ENCODE assay signal across 9 cellular contexts in genomic region chrX:40570346-40571093, GRCh38. TPM values are rescaled to one million over a fixed set of nuclear protein-coding genes. Genes with fewer than 3 reads are reported as not detected.
DNase-seq lines count a peak whose midpoint lies in the region; ATAC-seq and TF ChIP-seq lines count a peak whose summit lies in the region.
"Had no signal": no experiment of that assay in that cellular context is flagged by ENCODE, and none has a peak within 500 bp of the region (broad histone marks: within the 10 kb centered on the region; RNA-seq: fewer than 3 reads in every experiment).

No MANE protein-coding gene starts in this region.

- H3K27ac ChIP-seq in parathyroid adenoma (peak overlapping the region; percentile 56), left ventricle myocardium inferior (replicated peaks) (no peak overlapping the region)

- no peak for TF ChIP-seq CTCF in parathyroid adenoma (IDR thresholded peaks at IDR 0.05)
- no peak for TF ChIP-seq CTCF in left ventricle myocardium inferior (IDR thresholded peaks at IDR 0.05; ENCODE audit: borderline replicate concordance)

- ATAC-seq in GM18505 (IDR thresholded peaks at IDR 0.05; ENCODE audit: unreplicated experiment) (no peak), HG02973 (IDR thresholded peaks at IDR 0.05; ENCODE audit: unreplicated experiment) (peak; percentile 73), GM21576 (IDR thresholded peaks at IDR 0.05; ENCODE audit: unreplicated experiment) (no peak)

- no peaks in the 10 kb centered on the region for H3K79me2 ChIP-seq in parathyroid adenoma

- peak; percentile 42 for TF ChIP-seq POLR2A in GM18505 (IDR thresholded peaks at IDR 0.05; ENCODE audit: borderline replicate concordance, extremely low read depth, insufficient read depth, insufficient read length)

- no peaks in the 10 kb centered on the region for H3K9me3 ChIP-seq in parathyroid adenoma (ENCODE audit: control insufficient read depth, low read length)
- H3K9me3 ChIP-seq in left ventricle myocardium inferior (replicated peaks): no peaks in the 10 kb centered on the region

- DNase-seq in activated CD4-positive, alpha-beta T cell treated with anti-CD3 and anti-CD28 coated beads, Interleukin-2, amount 50 U/mL, for 48 hours: peak; percentile 4 to 13
- no peak for DNase-seq in NCI-H345 treated with DMSO at 0.1 percent for 48 hours (lab: John Stamatoyannopoulos, UW; ENCODE audit: unreplicated experiment)
- no peak for DNase-seq in NCI-H2081 (lab: John Stamatoyannopoulos, UW)
- DNase-seq in left ventricle myocardium inferior: no peak

- peak overlapping the region; percentile 67 for H2AFZ ChIP-seq in parathyroid adenoma

- H3K27me3 ChIP-seq in parathyroid adenoma (ENCODE audit: control insufficient read depth, insufficient read depth, low read length): no peaks in the 10 kb centered on the region
- H3K27me3 ChIP-seq in left ventricle myocardium inferior (ENCODE audit: low read depth): no peaks in the 10 kb centered on the region

- H3K4me2 ChIP-seq in parathyroid adenoma (ENCODE audit: low read length): no peak overlapping the region

- peaks cover 4% of the 10 kb centered on the region for H3K4me1 ChIP-seq in parathyroid adenoma
- no peaks in the 10 kb centered on the region for H3K4me1 ChIP-seq in left ventricle myocardium inferior

- H3K4me3 ChIP-seq in parathyroid adenoma (ENCODE audit: low read depth, low read length): no peak overlapping the region
- H3K4me3 ChIP-seq in left ventricle myocardium inferior: no peak overlapping the region

- H3K9ac ChIP-seq in parathyroid adenoma: no peak overlapping the region

- intact Hi-C loops in left ventricle myocardium inferior (cut with micrococcal nuclease): no loop called here

- H3K36me3 ChIP-seq in parathyroid adenoma (ENCODE audit: control insufficient read depth, insufficient read depth, low read length) (no peaks in the 10 kb centered on the region), left ventricle myocardium inferior (no peaks in the 10 kb centered on the region)

RNA-seq across cellular contexts. Expression of gene ATP6AP2, which starts 10.2 kb away (rescaled TPM):
- 42.5 TPM for total RNA-seq in left ventricle myocardium inferior

RNA-seq across cellular contexts. Expression of gene MPC1L, which starts 52.7 kb away (rescaled TPM):
- total RNA-seq in left ventricle myocardium inferior: not detected
- total RNA-seq: osteocyte had no signal

Comparison
In these comparisons a context has a peak if more than half of its experiments do, and no peak if none do; other contexts are left out.
1. DNase-seq: peak in activated CD4-positive, alpha-beta T cell treated with anti-CD3 and anti-CD28 coated beads, Interleukin-2, amount 50 U/mL, for 48 hours (2 of 2); none in NCI-H345 treated with DMSO at 0.1 percent for 48 hours (single experiment), NCI-H2081 (0 of 2) and left ventricle myocardium inferior (single experiment).